In genomic region chr9:87973791-87974292, GRCh38 we compare ENCODE assay signal across 9 cellular contexts. TPM values are rescaled to one million over a fixed set of nuclear protein-coding genes. Genes with fewer than 3 reads are reported as not detected.
DNase-seq lines count a peak whose midpoint lies in the region; ATAC-seq and TF ChIP-seq lines count a peak whose summit lies in the region.
"Had no signal": no experiment of that assay in that cellular context is flagged by ENCODE, and none has a peak within 500 bp of the region (broad histone marks: within the 10 kb centered on the region; RNA-seq: fewer than 3 reads in every experiment).

No MANE protein-coding gene starts in this region.

- no peaks in the 10 kb centered on the region for H3K4me1 ChIP-seq in iPS DF 6.9 (ENCODE audit: control insufficient read depth, insufficient read depth, low read length)

- no peak for TF ChIP-seq CTCF in GM13976 (IDR thresholded peaks at IDR 0.05; ENCODE audit: borderline replicate concordance, control extremely low read depth, extremely low read depth, insufficient read depth, missing control alignments)

- H3K27ac Mint-ChIP-seq in activated CD4-positive, alpha-beta memory T cell treated with anti-CD3 and anti-CD28 coated beads, Interleukin-2, amount 10 ng/mL, durations not matched to agents 7 days and 5 days, result no peak overlapping the region
- peak overlapping the region; percentile 97 for H3K27ac Mint-ChIP-seq in stimulated activated effector memory CD8-positive, alpha-beta T cell treated with anti-CD3 and anti-CD28 coated beads, Interleukin-12 subunit alpha, Interleukin-12 subunit beta, amount 100 ng/mL, for 72 hours

- CTCF ChIA-PET in activated CD4-positive, alpha-beta memory T cell treated with anti-CD3 and anti-CD28 coated beads, Interleukin-2, amount 10 ng/mL, durations not matched to agents 7 days and 5 days (lab: Charles Lee), result interaction anchor here (0.9 to 1.9 kb wide), 3 partner anchors 25 to 181 kb away, joined by 3 to 4 read pairs (median 3); no protein-coding TSS in a partner anchor

- H3K4me1 Mint-ChIP-seq in activated CD4-positive, alpha-beta memory T cell treated with anti-CD3 and anti-CD28 coated beads, Interleukin-2, amount 10 ng/mL, durations not matched to agents 7 days and 5 days, result peaks cover 14% of the 10 kb centered on the region
- H3K4me1 Mint-ChIP-seq in stimulated activated effector memory CD8-positive, alpha-beta T cell treated with anti-CD3 and anti-CD28 coated beads, Interleukin-12 subunit alpha, Interleukin-12 subunit beta, amount 100 ng/mL, for 72 hours, result peaks cover 18% of the 10 kb centered on the region

- H3K4me3 Mint-ChIP-seq in activated CD4-positive, alpha-beta memory T cell treated with anti-CD3 and anti-CD28 coated beads, Interleukin-2, amount 10 ng/mL, durations not matched to agents 7 days and 5 days, result peak overlapping the region; percentile 93
- peak overlapping the region; percentile 93 for H3K4me3 Mint-ChIP-seq in stimulated activated effector memory CD8-positive, alpha-beta T cell treated with anti-CD3 and anti-CD28 coated beads, Interleukin-12 subunit alpha, Interleukin-12 subunit beta, amount 100 ng/mL, for 72 hours

- H3K27me3 Mint-ChIP-seq in activated CD4-positive, alpha-beta memory T cell treated with anti-CD3 and anti-CD28 coated beads, Interleukin-2, amount 10 ng/mL, durations not matched to agents 7 days and 5 days, result peaks cover 2% of the 10 kb centered on the region

- H3K27ac ChIP-seq in iPS DF 6.9 (ENCODE audit: low read length), result no peak overlapping the region

- peaks cover 2% of the 10 kb centered on the region for H3K36me3 Mint-ChIP-seq in activated CD4-positive, alpha-beta memory T cell treated with anti-CD3 and anti-CD28 coated beads, Interleukin-2, amount 10 ng/mL, durations not matched to agents 7 days and 5 days (ENCODE audit: low read depth)
- no peaks in the 10 kb centered on the region for H3K36me3 Mint-ChIP-seq in stimulated activated effector memory CD8-positive, alpha-beta T cell treated with anti-CD3 and anti-CD28 coated beads, Interleukin-12 subunit alpha, Interleukin-12 subunit beta, amount 100 ng/mL, for 72 hours

- H3K4me3 ChIP-seq in iPS DF 6.9 (ENCODE audit: low read length), result peak overlapping the region; percentile 59; the same call in 1 of the 2 replicates

- POLR2A ChIA-PET in activated CD4-positive, alpha-beta memory T cell treated with anti-CD3 and anti-CD28 coated beads, Interleukin-2, amount 10 ng/mL, durations not matched to agents 7 days and 5 days (lab: Charles Lee), result interaction anchor here (1.0 kb wide), 1 partner anchor 14 kb away, joined by 3 read pairs; no protein-coding TSS in a partner anchor

- no CpG with 5 or more reads among the region's 18 CpGs for WGBS in iPS DF 6.9 (ENCODE audit: insufficient coverage, insufficient read length)

- in situ Hi-C loops in GM13976 (cut with MboI; ENCODE audit: low sequenced_read_pairs, unreplicated experiment), result loop anchor here (25.0 kb wide), 1 partner anchor 588 kb away; no protein-coding TSS in a partner anchor

- no peaks in the 10 kb centered on the region for H3K9me3 ChIP-seq in iPS DF 6.9 (ENCODE audit: control insufficient read depth, insufficient read depth, low read length)

- peak; percentile 36 for DNase-seq in NCI-H1092 treated with DMSO at 0.1 percent for 48 hours (lab: John Stamatoyannopoulos, UW)
- DNase-seq in NCI-H1092 (lab: John Stamatoyannopoulos, UW), result no peak
- no peak for DNase-seq in activated CD4-positive, alpha-beta memory T cell treated with anti-CD3 and anti-CD28 coated beads, Interleukin-2, amount 10 ng/mL, durations not matched to agents 7 days and 5 days
- DNase-seq in iPS DF 6.9 (ENCODE audit: low read depth, low spot score), result no peak
- DNase-seq in stimulated activated effector memory CD8-positive, alpha-beta T cell treated with anti-CD3 and anti-CD28 coated beads, Interleukin-12 subunit alpha, Interleukin-12 subunit beta, amount 100 ng/mL, for 72 hours (ENCODE audit: low spot score in 2 of 2), result no peak
- no peak for DNase-seq in GM13976 (ENCODE audit: low spot score)
- no peak for DNase-seq in NCI-H1694 treated with DMSO at 0.1 percent for 48 hours (lab: John Stamatoyannopoulos, UW)

- no peaks in the 10 kb centered on the region for H3K9me3 Mint-ChIP-seq in activated CD4-positive, alpha-beta memory T cell treated with anti-CD3 and anti-CD28 coated beads, Interleukin-2, amount 10 ng/mL, durations not matched to agents 7 days and 5 days
- H3K9me3 Mint-ChIP-seq in stimulated activated effector memory CD8-positive, alpha-beta T cell treated with anti-CD3 and anti-CD28 coated beads, Interleukin-12 subunit alpha, Interleukin-12 subunit beta, amount 100 ng/mL, for 72 hours, result no peaks in the 10 kb centered on the region

- no peaks in the 10 kb centered on the region for H3K36me3 ChIP-seq in iPS DF 6.9 (ENCODE audit: control insufficient read depth, insufficient read depth, low read length)

- no peak for ATAC-seq in stimulated activated effector memory CD8-positive, alpha-beta T cell treated with anti-CD3 and anti-CD28 coated beads, Interleukin-12 subunit alpha, Interleukin-12 subunit beta, amount 100 ng/mL, for 72 hours
- no peak for ATAC-seq in HG02623 (IDR thresholded peaks at IDR 0.05; ENCODE audit: unreplicated experiment)

- H3K27me3 ChIP-seq in iPS DF 6.9 (ENCODE audit: control insufficient read depth, insufficient read depth, low read length), result no peaks in the 10 kb centered on the region

RNA-seq across cellular contexts. Expression of gene CDK20, which starts 0.5 kb away (rescaled TPM):
- total RNA-seq in activated CD4-positive, alpha-beta memory T cell treated with anti-CD3 and anti-CD28 coated beads, Interleukin-2, amount 10 ng/mL, durations not matched to agents 7 days and 5 days, result 1 to 10 TPM; 1.0 to 1.1 TPM

RNA-seq across cellular contexts. Expression of gene SPATA31C1, which starts 56.1 kb away (rescaled TPM):
- total RNA-seq in activated CD4-positive, alpha-beta memory T cell treated with anti-CD3 and anti-CD28 coated beads, Interleukin-2, amount 10 ng/mL, durations not matched to agents 7 days and 5 days, result not detected
- total RNA-seq: activated CD8-positive, alpha-beta memory T cell treated with anti-CD3 and anti-CD28 coated beads for 36 hours had no signal
